8 cellular contexts compared by ENCODE assay signal in the genomic region with DNA sequence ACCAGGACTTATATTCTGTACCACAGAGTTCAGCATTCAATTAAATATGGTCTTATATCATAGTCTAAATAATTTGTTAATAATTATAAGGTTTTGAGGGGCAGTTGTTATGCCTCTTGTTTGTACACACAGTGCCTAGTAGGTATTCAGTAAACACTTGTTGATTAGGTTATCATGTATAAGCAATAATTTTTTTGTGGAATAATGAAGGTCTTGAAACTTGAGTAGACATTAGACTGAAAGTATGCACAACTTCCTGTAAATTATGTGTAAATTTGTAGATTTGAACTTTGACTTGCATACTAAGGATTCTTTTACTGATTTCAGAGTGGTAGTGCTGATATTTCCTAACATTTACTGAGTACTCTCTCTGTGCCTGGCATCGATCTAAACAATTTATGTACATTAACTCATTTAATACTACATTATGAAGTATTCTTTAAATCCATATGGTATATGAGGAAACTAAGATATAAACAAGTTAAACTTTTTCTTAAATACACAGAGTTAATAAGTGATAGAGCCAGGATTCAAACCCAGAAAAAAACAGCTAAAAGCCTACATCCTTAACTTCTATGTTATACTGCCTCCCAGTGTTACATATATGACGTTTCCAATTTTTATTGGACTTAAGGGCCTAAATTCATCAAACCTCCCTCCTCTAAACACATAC.
DNase-seq lines count a peak whose midpoint lies in the region; ATAC-seq and TF ChIP-seq lines count a peak whose summit lies in the region.

No MANE protein-coding gene starts in this region.

- DNase-seq in GDM1 (lab: John Stamatoyannopoulos, UW) (peak; percentile 7), NCI-H2227 (lab: John Stamatoyannopoulos, UW; ENCODE audit: unreplicated experiment) (peak; percentile 42), mammary epithelial cell (peak; percentile 14), mucosa of descending colon (no peak), NK-92 (lab: John Stamatoyannopoulos, UW; ENCODE audit: unreplicated experiment) (no peak)
- DNase-seq in central memory CD4-positive, alpha-beta T cell, result no peak
- no peak for DNase-seq in activated CD4-positive, alpha-beta T cell treated with anti-CD3 and anti-CD28 coated beads for 48 hours

- peak; percentile 16 to 42 for TF ChIP-seq CTCF in mammary epithelial cell (conservative IDR thresholded peaks at IDR 0.05 in 1 of 2, IDR thresholded peaks at IDR 0.05 in 1 of 2; ENCODE audit: extremely low read depth in 1 of 2, insufficient read depth in 1 of 2, low read depth in 1 of 2, low read length in 2 of 2)
- TF ChIP-seq CTCF in mucosa of descending colon (IDR thresholded peaks at IDR 0.05), result no peak

- H2AFZ ChIP-seq in mammary epithelial cell (ENCODE audit: low read depth, low read length), result no peak overlapping the region

- H3K9ac ChIP-seq in mammary epithelial cell (ENCODE audit: insufficient read depth, low read length), result no peak overlapping the region

- 100% methylated on average over 2 of the region's 2 CpGs for WGBS in mammary epithelial cell (ENCODE audit: low coverage, missing lambda C conversion rate)

- H3K9me3 ChIP-seq in mammary epithelial cell (replicated peaks; ENCODE audit: insufficient read depth, low read length), result no peaks in the 10 kb centered on the region
- H3K9me3 ChIP-seq in mucosa of descending colon, result no peaks in the 10 kb centered on the region

- H3K27me3 ChIP-seq in mammary epithelial cell (ENCODE audit: insufficient read depth, low read length), result no peaks in the 10 kb centered on the region

- H3K36me3 ChIP-seq in mammary epithelial cell (ENCODE audit: insufficient read depth, low read length) (no peaks in the 10 kb centered on the region), mucosa of descending colon (ENCODE audit: low read depth) (no peaks in the 10 kb centered on the region)

- BruUV-seq in mammary epithelial cell (replicated peaks; lab: Mats Ljungman, UMichigan), result no TSS peak

- H3K4me2 ChIP-seq in mammary epithelial cell (ENCODE audit: insufficient read depth, low read depth, low read length), result no peak overlapping the region

- ATAC-seq in mucosa of descending colon, result peak; percentile 56
- ATAC-seq in HG02870 (IDR thresholded peaks at IDR 0.05; ENCODE audit: unreplicated experiment), result no peak

- dilution Hi-C loops in mammary epithelial cell (cut with HindIII; ENCODE audit: low sequenced_read_pairs), result no loop called here

- no peak overlapping the region for H3K27ac ChIP-seq in mammary epithelial cell (ENCODE audit: insufficient read depth, low read depth, low read length)

- no peaks in the 10 kb centered on the region for H4K20me1 ChIP-seq in mammary epithelial cell (ENCODE audit: insufficient read depth, low read length)

- in situ Hi-C loops in mammary epithelial cell (cut with MboI; ENCODE audit: low sequenced_read_pairs in 2 of 2), result no loop called here

- CTCF ChIA-PET in mammary epithelial cell (lab: Charles Lee; ENCODE audit: low non-redundant PET), result interaction anchor here (0.6 to 0.7 kb wide), 2 partner anchors 164 to 189 kb away, joined by 5 to 12 read pairs; a partner anchor contains a TSS

- H3K79me2 ChIP-seq in mammary epithelial cell (ENCODE audit: insufficient read depth, low read length), result no peaks in the 10 kb centered on the region

- H3K4me3 ChIP-seq in mammary epithelial cell (replicated peaks in 1 of 3; ENCODE audit: insufficient read depth in 1 of 3, low read depth in 2 of 3, low read length in 3 of 3) (no peak overlapping the region), mucosa of descending colon (no peak overlapping the region)

- H3K4me1 ChIP-seq in mammary epithelial cell (ENCODE audit: insufficient read depth, low read length) (peaks cover 6% of the 10 kb centered on the region), mucosa of descending colon (ENCODE audit: low read depth) (peaks cover 25% of the 10 kb centered on the region)

- intact Hi-C loops in mammary epithelial cell (cut with micrococcal nuclease), result loop anchor here (1.0 to 10.0 kb wide), 4 partner anchors 64 to 187 kb away; a partner anchor contains a TSS
- intact Hi-C loops in mucosa of descending colon (cut with DNase I, micrococcal nuclease), result loop anchor here in 1 of 2 donors (10.0 kb wide), 2 partner anchors 61 to 171 kb away; a partner anchor contains a TSS

Comparison
In these comparisons a context has a peak if more than half of its experiments do, and no peak if none do; other contexts are left out.
1. DNase-seq: peak in GDM1 (single experiment), NCI-H2227 (single experiment) and mammary epithelial cell (single experiment); none in mucosa of descending colon (0 of 3), NK-92 (single experiment), central memory CD4-positive, alpha-beta T cell (single experiment) and activated CD4-positive, alpha-beta T cell treated with anti-CD3 and anti-CD28 coated beads for 48 hours (single experiment).